29 cellular contexts compared by ENCODE assay signal in genomic region chr3:72782521-72782920, GRCh38.
DNase-seq lines count a peak whose midpoint lies in the region; ATAC-seq and TF ChIP-seq lines count a peak whose summit lies in the region.
"Had no signal": no experiment of that assay in that cellular context is flagged by ENCODE, and none has a peak within 500 bp of the region (broad histone marks: within the 10 kb centered on the region; RNA-seq: fewer than 3 reads in every experiment).

No MANE protein-coding gene starts in this region.

- TF ChIP-seq RAD21 in neural cell (conservative IDR thresholded peaks at IDR 0.05), result no peak

- H3K4me3 ChIP-seq in neural cell (ENCODE audit: low read length), result peak overlapping the region; percentile 7
- H3K4me3 ChIP-seq: A549, gastroesophageal sphincter, hepatocyte, lower lobe of right lung, psoas muscle, sigmoid colon, SJSA1, tibial artery, vagina had no signal

- H3K9me3 Mint-ChIP-seq in activated CD4-positive, alpha-beta T cell treated with anti-CD3 and anti-CD28 coated beads, Interleukin-2, amount 10 ng/mL, durations not matched to agents 7 days and 5 days, result no peaks in the 10 kb centered on the region
- H3K9me3 Mint-ChIP-seq: activated naive CD8-positive, alpha-beta T cell treated with anti-CD3 and anti-CD28 coated beads for 36 hours; activated T-cell treated with anti-CD3 and anti-CD28 coated beads, Interleukin-2, amount 50 U/mL, for 4 hours; CD4-positive, alpha-beta T cell; naive thymus-derived CD4-positive, alpha-beta T cell had no signal

- CTCF ChIA-PET in activated CD4-positive, alpha-beta T cell treated with anti-CD3 and anti-CD28 coated beads, Interleukin-2, amount 10 ng/mL, durations not matched to agents 7 days and 5 days (lab: Charles Lee), result interaction anchor here (0.7 to 0.8 kb wide), 2 partner anchors 9 to 59 kb away, joined by 3 read pairs; no protein-coding TSS in a partner anchor

- no peak overlapping the region for H3K27ac ChIP-seq in neural cell (ENCODE audit: low read length)
- H3K27ac ChIP-seq: A549, gastroesophageal sphincter, hepatocyte, lower lobe of right lung, psoas muscle, sigmoid colon, SJSA1, tibial artery, vagina had no signal

- TF ChIP-seq EP300 in neural cell (conservative IDR thresholded peaks at IDR 0.05; ENCODE audit: poor library complexity, severe bottlenecking), result peak; percentile 71

- no peaks in the 10 kb centered on the region for H3K4me1 Mint-ChIP-seq in activated CD4-positive, alpha-beta T cell treated with anti-CD3 and anti-CD28 coated beads, Interleukin-2, amount 10 ng/mL, durations not matched to agents 7 days and 5 days
- H3K4me1 Mint-ChIP-seq: activated CD8-positive, alpha-beta memory T cell treated with anti-CD3 and anti-CD28 coated beads, Interleukin-2, amount 10 ng/mL, durations not matched to agents 7 days and 5 days had no signal

- ATAC-seq in GM19023 (IDR thresholded peaks at IDR 0.05; ENCODE audit: unreplicated experiment), result no peak
- no peak for ATAC-seq in HG03571 (IDR thresholded peaks at IDR 0.05; ENCODE audit: unreplicated experiment)
- ATAC-seq: A549; activated CD8-positive, alpha-beta memory T cell treated with anti-CD3 and anti-CD28 coated beads, Interleukin-2, amount 10 ng/mL, durations not matched to agents 7 days and 5 days; activated T-cell treated with anti-CD3 and anti-CD28 coated beads, Interleukin-2, amount 50 U/mL, for 4 hours; gastroesophageal sphincter; lower lobe of right lung; naive thymus-derived CD4-positive, alpha-beta T cell; psoas muscle had no signal

- no peaks in the 10 kb centered on the region for H3K27me3 ChIP-seq in neural cell (ENCODE audit: insufficient read depth, low read depth, low read length)
- H3K27me3 ChIP-seq: gastroesophageal sphincter, hepatocyte, sigmoid colon, SJSA1, tibial artery, vagina had no signal

- no peaks in the 10 kb centered on the region for H4K20me1 ChIP-seq in neural cell (ENCODE audit: insufficient read depth)

- H3K36me3 Mint-ChIP-seq in activated CD4-positive, alpha-beta T cell treated with anti-CD3 and anti-CD28 coated beads, Interleukin-2, amount 10 ng/mL, durations not matched to agents 7 days and 5 days (ENCODE audit: low read depth), result peaks cover 21% of the 10 kb centered on the region

- no peaks in the 10 kb centered on the region for H3F3A ChIP-seq in neural cell (ENCODE audit: insufficient read depth, low read length, poor library complexity, severe bottlenecking)

- no peak overlapping the region for H3K9ac ChIP-seq in neural cell (ENCODE audit: low read length)

- H3K9me3 ChIP-seq in neural cell (ENCODE audit: low read length), result no peaks in the 10 kb centered on the region
- H3K9me3 ChIP-seq: A549, gastroesophageal sphincter, lower lobe of right lung, psoas muscle, sigmoid colon, SJSA1, tibial artery, vagina had no signal

- peak; percentile 57 for DNase-seq in NCI-H2107 treated with DMSO at 0.1 percent for 48 hours (lab: John Stamatoyannopoulos, UW; ENCODE audit: unreplicated experiment)
- no peak for DNase-seq in NCI-H2107 (lab: John Stamatoyannopoulos, UW)
- DNase-seq in NCI-H146 (lab: John Stamatoyannopoulos, UW), result peak; percentile 84
- DNase-seq in NCI-H69 (lab: John Stamatoyannopoulos, UW), result peak; percentile 92
- no peak for DNase-seq in activated CD4-positive, alpha-beta T cell treated with anti-CD3 and anti-CD28 coated beads, Interleukin-2, amount 10 ng/mL, durations not matched to agents 7 days and 5 days
- DNase-seq: activated CD8-positive, alpha-beta memory T cell treated with anti-CD3 and anti-CD28 coated beads, Interleukin-2, amount 10 ng/mL, durations not matched to agents 7 days and 5 days; activated gamma-delta T cell; activated naive CD8-positive, alpha-beta T cell treated with anti-CD3 and anti-CD28 coated beads for 36 hours; activated T-cell treated with anti-CD3 and anti-CD28 coated beads, Interleukin-2, amount 50 U/mL, for 4 hours; aorta; CD4-positive, alpha-beta T cell; EL; lower lobe of right lung; naive thymus-derived CD4-positive, alpha-beta T cell; NCI-H1694; NCI-H82; psoas muscle; sigmoid colon; stimulated activated CD4-positive, alpha-beta T cell treated with anti-CD3 and anti-CD28 coated beads, Interleukin-12 subunit alpha, Interleukin-12 subunit beta, amount 100 ng/mL, for 4 hours; stimulated activated CD4-positive, alpha-beta T cell treated with anti-CD3 and anti-CD28 coated beads, Interleukin-2, amount 100 ng/mL, for 48 hours; tibial artery had no signal

- no peak for TF ChIP-seq CTCF in neural cell (IDR thresholded peaks at IDR 0.05; ENCODE audit: poor library complexity, severe bottlenecking)

- no peaks in the 10 kb centered on the region for H3K27me3 Mint-ChIP-seq in activated CD4-positive, alpha-beta T cell treated with anti-CD3 and anti-CD28 coated beads, Interleukin-2, amount 10 ng/mL, durations not matched to agents 7 days and 5 days
- H3K27me3 Mint-ChIP-seq: activated CD8-positive, alpha-beta memory T cell treated with anti-CD3 and anti-CD28 coated beads, Interleukin-2, amount 10 ng/mL, durations not matched to agents 7 days and 5 days; activated naive CD8-positive, alpha-beta T cell treated with anti-CD3 and anti-CD28 coated beads for 36 hours; CD4-positive, alpha-beta T cell; naive thymus-derived CD4-positive, alpha-beta T cell had no signal

- H2AFZ ChIP-seq in neural cell (ENCODE audit: low read depth, low read length), result no peak overlapping the region
- H2AFZ ChIP-seq: hepatocyte had no signal

- POLR2A ChIA-PET in activated CD4-positive, alpha-beta T cell treated with anti-CD3 and anti-CD28 coated beads, Interleukin-2, amount 10 ng/mL, durations not matched to agents 7 days and 5 days (lab: Charles Lee), result no interaction called here

- no peaks in the 10 kb centered on the region for H3K36me3 ChIP-seq in neural cell (ENCODE audit: insufficient read depth, low read length)

- no peak overlapping the region for H3K27ac Mint-ChIP-seq in activated CD4-positive, alpha-beta T cell treated with anti-CD3 and anti-CD28 coated beads, Interleukin-2, amount 10 ng/mL, durations not matched to agents 7 days and 5 days
- H3K27ac Mint-ChIP-seq: activated CD8-positive, alpha-beta memory T cell treated with anti-CD3 and anti-CD28 coated beads, Interleukin-2, amount 10 ng/mL, durations not matched to agents 7 days and 5 days; activated naive CD8-positive, alpha-beta T cell treated with anti-CD3 and anti-CD28 coated beads for 36 hours; CD4-positive, alpha-beta T cell had no signal

- no peak overlapping the region for H3K4me3 Mint-ChIP-seq in activated CD4-positive, alpha-beta T cell treated with anti-CD3 and anti-CD28 coated beads, Interleukin-2, amount 10 ng/mL, durations not matched to agents 7 days and 5 days
- H3K4me3 Mint-ChIP-seq: activated CD8-positive, alpha-beta memory T cell treated with anti-CD3 and anti-CD28 coated beads, Interleukin-2, amount 10 ng/mL, durations not matched to agents 7 days and 5 days; activated naive CD8-positive, alpha-beta T cell treated with anti-CD3 and anti-CD28 coated beads for 36 hours; activated T-cell treated with anti-CD3 and anti-CD28 coated beads, Interleukin-2, amount 50 U/mL, for 4 hours; CD4-positive, alpha-beta T cell; naive thymus-derived CD4-positive, alpha-beta T cell had no signal

- no peaks in the 10 kb centered on the region for H3K79me2 ChIP-seq in neural cell (replicated peaks; ENCODE audit: insufficient read depth, low read length)
- H3K79me2 ChIP-seq: hepatocyte had no signal

- H3K4me2 ChIP-seq in neural cell (ENCODE audit: low read length), result peak overlapping the region; percentile 22
- H3K4me2 ChIP-seq: A549, hepatocyte had no signal

- H3K9me2 ChIP-seq in neural cell (ENCODE audit: insufficient read depth, low read length), result no peaks in the 10 kb centered on the region

TF ChIP-seq in neural cell, 6 proteins besides CTCF, POLR2A, EP300 and RAD21:
- TF ChIP-seq MXI1 (conservative IDR thresholded peaks at IDR 0.05; ENCODE audit: poor library complexity, severe bottlenecking) (no peak), POLR2AphosphoS5 (IDR thresholded peaks at IDR 0.05) (no peak)

Comparison
In these comparisons a context has a peak if more than half of its experiments do, and no peak if none do; other contexts are left out.
1. DNase-seq: peak in NCI-H2107 treated with DMSO at 0.1 percent for 48 hours (single experiment), NCI-H146 (single experiment) and NCI-H69 (single experiment); none in NCI-H2107 (single experiment) and activated CD4-positive, alpha-beta T cell treated with anti-CD3 and anti-CD28 coated beads, Interleukin-2, amount 10 ng/mL, durations not matched to agents 7 days and 5 days (single experiment).